In the genomic region with DNA sequence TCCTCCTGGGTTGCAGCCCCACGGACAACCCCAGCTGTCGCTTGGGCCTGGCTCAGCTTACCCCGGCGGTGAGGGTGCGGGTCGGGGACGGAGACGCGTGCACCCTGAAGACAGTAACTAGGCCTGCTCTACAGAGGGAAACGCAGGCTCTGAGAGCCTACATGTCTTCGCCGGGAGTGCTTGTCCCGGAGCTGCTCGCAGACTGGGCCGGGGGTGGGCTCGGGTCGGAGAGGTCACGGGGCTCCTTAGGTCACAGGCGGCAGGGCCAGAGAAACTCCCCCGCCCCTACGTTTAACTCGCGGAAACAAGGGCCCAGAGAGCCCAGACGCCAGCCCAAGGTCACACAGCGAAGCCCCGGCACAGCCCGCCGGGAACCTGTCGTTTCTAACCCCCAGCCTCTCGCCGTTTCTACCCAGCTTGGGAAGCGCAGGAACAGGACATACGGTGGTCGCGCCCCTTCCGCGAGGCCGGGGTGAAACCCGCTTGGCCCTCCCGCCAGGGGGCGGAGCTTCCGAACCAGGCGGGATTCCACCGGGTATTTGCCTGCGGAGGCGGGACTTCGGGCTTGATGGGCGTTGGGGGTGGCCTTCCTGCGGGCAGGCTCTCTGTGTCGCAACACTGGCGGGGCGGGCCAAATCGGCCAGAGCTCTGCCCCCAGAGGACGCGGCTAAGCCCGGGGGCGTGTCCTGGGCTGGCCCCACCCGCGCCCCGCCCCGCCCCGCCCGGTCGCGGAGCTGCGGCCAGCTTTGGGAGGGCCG, we compare ENCODE assay signal across 1 cellular context.
TF ChIP-seq lines count a peak whose summit lies in the region.

A gene with protein sequence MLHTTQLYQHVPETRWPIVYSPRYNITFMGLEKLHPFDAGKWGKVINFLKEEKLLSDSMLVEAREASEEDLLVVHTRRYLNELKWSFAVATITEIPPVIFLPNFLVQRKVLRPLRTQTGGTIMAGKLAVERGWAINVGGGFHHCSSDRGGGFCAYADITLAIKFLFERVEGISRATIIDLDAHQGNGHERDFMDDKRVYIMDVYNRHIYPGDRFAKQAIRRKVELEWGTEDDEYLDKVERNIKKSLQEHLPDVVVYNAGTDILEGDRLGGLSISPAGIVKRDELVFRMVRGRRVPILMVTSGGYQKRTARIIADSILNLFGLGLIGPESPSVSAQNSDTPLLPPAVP (plus strand): TSS at position 725 of the 758 bp plus-strand sequence. CDS start 42 bp downstream, outside the sequence.

TF ChIP-seq in K562, 482 proteins besides CTCF, POLR2A, EP300 and RAD21 (continued from another document and continues in another):
- TF ChIP-seq, protein P1, sequence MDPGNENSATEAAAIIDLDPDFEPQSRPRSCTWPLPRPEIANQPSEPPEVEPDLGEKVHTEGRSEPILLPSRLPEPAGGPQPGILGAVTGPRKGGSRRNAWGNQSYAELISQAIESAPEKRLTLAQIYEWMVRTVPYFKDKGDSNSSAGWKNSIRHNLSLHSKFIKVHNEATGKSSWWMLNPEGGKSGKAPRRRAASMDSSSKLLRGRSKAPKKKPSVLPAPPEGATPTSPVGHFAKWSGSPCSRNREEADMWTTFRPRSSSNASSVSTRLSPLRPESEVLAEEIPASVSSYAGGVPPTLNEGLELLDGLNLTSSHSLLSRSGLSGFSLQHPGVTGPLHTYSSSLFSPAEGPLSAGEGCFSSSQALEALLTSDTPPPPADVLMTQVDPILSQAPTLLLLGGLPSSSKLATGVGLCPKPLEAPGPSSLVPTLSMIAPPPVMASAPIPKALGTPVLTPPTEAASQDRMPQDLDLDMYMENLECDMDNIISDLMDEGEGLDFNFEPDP (CRISPR knock-in tag; IDR thresholded peaks at IDR 0.05): no peak
- TF ChIP-seq CHD4 (IDR thresholded peaks at IDR 0.05; ENCODE audit: insufficient read depth, insufficient replicate concordance, low read depth, low read length, poor library complexity, severe bottlenecking): peak; percentile 21
- no peak for TF ChIP-seq ZZZ3 (IDR thresholded peaks at IDR 0.05)
- no peak for TF ChIP-seq GATA2 (CRISPR knock-in tag; IDR thresholded peaks at IDR 0.05)
- TF ChIP-seq HNRNPL (IDR thresholded peaks at IDR 0.05; ENCODE audit: low read depth, low read length): no peak
- TF ChIP-seq TRIM24 (IDR thresholded peaks at IDR 0.05): 0 out of 4 replicates have a peak, but pooled peaks of 1 of the 2 experiments have one; percentile 50
- TF ChIP-seq, protein P2, sequence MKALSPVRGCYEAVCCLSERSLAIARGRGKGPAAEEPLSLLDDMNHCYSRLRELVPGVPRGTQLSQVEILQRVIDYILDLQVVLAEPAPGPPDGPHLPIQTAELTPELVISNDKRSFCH (CRISPR knock-in tag; IDR thresholded peaks at IDR 0.05): no peak
- TF ChIP-seq, protein P2 (tag; IDR thresholded peaks at IDR 0.05): no peak
- TF ChIP-seq, protein P3, sequence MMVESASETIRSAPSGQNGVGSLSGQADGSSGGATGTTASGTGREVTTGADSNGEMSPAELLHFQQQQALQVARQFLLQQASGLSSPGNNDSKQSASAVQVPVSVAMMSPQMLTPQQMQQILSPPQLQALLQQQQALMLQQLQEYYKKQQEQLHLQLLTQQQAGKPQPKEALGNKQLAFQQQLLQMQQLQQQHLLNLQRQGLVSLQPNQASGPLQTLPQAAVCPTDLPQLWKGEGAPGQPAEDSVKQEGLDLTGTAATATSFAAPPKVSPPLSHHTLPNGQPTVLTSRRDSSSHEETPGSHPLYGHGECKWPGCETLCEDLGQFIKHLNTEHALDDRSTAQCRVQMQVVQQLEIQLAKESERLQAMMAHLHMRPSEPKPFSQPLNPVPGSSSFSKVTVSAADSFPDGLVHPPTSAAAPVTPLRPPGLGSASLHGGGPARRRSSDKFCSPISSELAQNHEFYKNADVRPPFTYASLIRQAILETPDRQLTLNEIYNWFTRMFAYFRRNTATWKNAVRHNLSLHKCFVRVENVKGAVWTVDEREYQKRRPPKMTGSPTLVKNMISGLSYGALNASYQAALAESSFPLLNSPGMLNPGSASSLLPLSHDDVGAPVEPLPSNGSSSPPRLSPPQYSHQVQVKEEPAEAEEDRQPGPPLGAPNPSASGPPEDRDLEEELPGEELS (CRISPR knock-in tag; IDR thresholded peaks at IDR 0.05; ENCODE audit: borderline replicate concordance): no peak
- no peak for TF ChIP-seq HOXB6 (CRISPR knock-in tag; IDR thresholded peaks at IDR 0.05; ENCODE audit: borderline replicate concordance)
- peak; percentile 60 for TF ChIP-seq TAF1 (IDR thresholded peaks at IDR 0.05; ENCODE audit: control insufficient read depth, extremely low read depth, insufficient read depth, low read length, severe bottlenecking)
- no peak for TF ChIP-seq PHTF2 (CRISPR knock-in tag; IDR thresholded peaks at IDR 0.05)
- TF ChIP-seq, protein P4, sequence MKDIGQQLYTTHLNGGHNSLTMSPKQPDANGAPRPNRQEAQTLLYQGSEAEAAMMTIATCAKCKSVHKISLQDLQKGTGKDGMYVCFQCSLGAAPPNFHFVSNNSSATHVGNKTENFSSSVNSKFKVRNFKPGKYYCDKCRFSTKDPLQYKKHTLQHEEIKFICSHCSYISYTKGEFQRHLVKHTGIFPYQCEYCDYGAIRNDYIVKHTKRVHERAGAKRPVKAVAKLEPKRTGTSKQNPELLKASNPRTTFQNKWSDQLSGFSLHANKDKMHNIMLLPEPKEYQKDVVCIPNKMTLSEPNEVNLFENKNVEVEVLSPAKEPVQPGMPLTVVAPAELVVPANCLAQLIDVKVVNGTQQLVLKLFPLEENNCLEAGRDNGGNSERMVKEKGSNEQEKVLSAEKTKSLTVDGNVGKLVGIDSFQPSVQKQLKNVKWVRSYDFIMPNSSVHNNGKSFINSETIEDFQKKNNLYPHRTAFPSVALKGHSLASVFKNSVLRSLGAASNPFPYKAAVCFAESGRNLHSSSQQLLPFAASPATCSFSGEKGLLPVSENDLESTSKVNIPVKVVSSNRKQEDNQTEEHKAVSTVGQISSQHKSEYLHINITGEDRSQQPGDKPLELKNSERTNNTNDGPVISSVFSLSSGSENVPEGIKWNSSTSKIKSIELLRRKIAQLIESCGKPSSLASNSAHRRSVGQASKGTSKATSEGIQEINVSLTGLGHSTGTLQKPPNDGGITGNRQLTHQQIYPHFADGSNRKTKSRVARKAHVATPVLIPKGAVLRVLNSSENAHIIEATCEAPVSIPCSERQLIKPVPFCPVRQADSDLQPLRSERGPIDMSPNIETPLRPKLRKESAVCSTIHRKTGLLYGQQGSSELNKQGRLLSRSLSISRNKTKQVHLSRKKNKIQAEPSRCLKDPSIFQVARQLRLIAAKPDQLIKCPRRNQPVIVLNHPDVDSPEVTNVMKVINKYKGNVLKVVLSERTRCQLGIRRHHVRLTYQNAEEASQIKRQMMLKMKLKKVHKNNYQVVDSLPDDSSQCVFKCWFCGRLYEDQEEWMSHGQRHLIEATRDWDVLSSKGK (CRISPR knock-in tag; IDR thresholded peaks at IDR 0.05): no peak
- TF ChIP-seq NR3C1 (CRISPR knock-in tag; IDR thresholded peaks at IDR 0.05): peak; percentile 82; the same call in 1 of the 2 replicates
- TF ChIP-seq, protein P5, sequence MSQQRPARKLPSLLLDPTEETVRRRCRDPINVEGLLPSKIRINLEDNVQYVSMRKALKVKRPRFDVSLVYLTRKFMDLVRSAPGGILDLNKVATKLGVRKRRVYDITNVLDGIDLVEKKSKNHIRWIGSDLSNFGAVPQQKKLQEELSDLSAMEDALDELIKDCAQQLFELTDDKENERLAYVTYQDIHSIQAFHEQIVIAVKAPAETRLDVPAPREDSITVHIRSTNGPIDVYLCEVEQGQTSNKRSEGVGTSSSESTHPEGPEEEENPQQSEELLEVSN (IDR thresholded peaks at IDR 0.05; ENCODE audit: borderline replicate concordance in 1 of 2, extremely low read depth in 1 of 2, insufficient read depth in 1 of 2, insufficient read length in 1 of 2, low read depth in 1 of 2, low read length in 1 of 2, poor library complexity in 1 of 2, severe bottlenecking in 1 of 2): peak; percentile 45 to 52
- TF ChIP-seq MED1 (CRISPR knock-in tag; IDR thresholded peaks at IDR 0.05; ENCODE audit: borderline replicate concordance): no peak
- TF ChIP-seq ZNF589 (CRISPR knock-in tag; IDR thresholded peaks at IDR 0.05; ENCODE audit: low read depth): no peak
- no peak for TF ChIP-seq BMI1 (IDR thresholded peaks at IDR 0.05; ENCODE audit: low read length)
- TF ChIP-seq, protein P6, sequence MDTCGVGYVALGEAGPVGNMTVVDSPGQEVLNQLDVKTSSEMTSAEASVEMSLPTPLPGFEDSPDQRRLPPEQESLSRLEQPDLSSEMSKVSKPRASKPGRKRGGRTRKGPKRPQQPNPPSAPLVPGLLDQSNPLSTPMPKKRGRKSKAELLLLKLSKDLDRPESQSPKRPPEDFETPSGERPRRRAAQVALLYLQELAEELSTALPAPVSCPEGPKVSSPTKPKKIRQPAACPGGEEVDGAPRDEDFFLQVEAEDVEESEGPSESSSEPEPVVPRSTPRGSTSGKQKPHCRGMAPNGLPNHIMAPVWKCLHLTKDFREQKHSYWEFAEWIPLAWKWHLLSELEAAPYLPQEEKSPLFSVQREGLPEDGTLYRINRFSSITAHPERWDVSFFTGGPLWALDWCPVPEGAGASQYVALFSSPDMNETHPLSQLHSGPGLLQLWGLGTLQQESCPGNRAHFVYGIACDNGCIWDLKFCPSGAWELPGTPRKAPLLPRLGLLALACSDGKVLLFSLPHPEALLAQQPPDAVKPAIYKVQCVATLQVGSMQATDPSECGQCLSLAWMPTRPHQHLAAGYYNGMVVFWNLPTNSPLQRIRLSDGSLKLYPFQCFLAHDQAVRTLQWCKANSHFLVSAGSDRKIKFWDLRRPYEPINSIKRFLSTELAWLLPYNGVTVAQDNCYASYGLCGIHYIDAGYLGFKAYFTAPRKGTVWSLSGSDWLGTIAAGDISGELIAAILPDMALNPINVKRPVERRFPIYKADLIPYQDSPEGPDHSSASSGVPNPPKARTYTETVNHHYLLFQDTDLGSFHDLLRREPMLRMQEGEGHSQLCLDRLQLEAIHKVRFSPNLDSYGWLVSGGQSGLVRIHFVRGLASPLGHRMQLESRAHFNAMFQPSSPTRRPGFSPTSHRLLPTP (IDR thresholded peaks at IDR 0.05; ENCODE audit: borderline replicate concordance, extremely low read depth, insufficient read length): no peak
- TF ChIP-seq NFYB (IDR thresholded peaks at IDR 0.05; ENCODE audit: extremely low read depth, insufficient read length): peak; percentile 66
- TF ChIP-seq, protein P7, sequence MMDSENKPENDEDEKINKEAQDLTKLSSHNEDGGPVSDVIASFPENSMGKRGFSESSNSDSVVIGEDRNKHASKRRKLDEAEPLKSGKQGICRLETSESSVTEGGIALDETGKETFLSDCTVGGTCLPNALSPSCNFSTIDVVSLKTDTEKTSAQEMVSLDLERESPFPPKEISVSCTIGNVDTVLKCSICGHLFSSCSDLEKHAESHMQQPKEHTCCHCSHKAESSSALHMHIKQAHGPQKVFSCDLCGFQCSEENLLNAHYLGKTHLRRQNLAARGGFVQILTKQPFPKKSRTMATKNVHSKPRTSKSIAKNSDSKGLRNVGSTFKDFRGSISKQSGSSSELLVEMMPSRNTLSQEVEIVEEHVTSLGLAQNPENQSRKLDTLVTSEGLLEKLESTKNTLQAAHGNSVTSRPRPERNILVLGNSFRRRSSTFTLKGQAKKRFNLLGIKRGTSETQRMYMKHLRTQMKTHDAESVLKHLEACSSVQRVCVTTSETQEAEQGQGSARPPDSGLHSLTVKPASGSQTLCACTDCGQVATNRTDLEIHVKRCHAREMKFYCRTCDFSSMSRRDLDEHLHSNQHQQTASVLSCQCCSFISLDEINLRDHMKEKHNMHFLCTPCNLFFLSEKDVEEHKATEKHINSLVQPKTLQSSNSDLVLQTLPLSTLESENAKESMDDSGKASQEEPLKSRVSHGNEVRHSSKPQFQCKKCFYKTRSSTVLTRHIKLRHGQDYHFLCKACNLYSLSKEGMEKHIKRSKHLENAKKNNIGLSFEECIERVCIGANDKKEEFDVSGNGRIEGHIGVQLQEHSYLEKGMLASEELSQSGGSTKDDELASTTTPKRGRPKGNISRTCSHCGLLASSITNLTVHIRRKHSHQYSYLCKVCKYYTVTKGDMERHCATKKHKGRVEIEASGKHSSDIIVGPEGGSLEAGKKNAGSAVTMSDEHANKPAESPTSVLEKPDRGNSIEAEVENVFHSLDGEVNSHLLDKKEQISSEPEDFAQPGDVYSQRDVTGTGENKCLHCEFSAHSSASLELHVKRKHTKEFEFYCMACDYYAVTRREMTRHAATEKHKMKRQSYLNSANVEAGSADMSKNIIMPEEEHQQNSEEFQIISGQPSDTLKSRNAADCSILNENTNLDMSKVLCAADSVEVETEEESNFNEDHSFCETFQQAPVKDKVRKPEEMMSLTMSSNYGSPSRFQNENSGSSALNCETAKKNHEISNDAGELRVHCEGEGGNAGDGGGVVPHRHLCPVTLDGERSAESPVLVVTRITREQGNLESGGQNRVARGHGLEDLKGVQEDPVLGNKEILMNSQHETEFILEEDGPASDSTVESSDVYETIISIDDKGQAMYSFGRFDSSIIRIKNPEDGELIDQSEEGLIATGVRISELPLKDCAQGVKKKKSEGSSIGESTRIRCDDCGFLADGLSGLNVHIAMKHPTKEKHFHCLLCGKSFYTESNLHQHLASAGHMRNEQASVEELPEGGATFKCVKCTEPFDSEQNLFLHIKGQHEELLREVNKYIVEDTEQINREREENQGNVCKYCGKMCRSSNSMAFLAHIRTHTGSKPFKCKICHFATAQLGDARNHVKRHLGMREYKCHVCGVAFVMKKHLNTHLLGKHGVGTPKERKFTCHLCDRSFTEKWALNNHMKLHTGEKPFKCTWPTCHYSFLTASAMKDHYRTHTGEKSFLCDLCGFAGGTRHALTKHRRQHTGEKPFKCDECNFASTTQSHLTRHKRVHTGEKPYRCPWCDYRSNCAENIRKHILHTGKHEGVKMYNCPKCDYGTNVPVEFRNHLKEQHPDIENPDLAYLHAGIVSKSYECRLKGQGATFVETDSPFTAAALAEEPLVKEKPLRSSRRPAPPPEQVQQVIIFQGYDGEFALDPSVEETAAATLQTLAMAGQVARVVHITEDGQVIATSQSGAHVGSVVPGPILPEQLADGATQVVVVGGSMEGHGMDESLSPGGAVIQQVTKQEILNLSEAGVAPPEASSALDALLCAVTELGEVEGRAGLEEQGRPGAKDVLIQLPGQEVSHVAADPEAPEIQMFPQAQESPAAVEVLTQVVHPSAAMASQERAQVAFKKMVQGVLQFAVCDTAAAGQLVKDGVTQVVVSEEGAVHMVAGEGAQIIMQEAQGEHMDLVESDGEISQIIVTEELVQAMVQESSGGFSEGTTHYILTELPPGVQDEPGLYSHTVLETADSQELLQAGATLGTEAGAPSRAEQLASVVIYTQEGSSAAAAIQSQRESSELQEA (IDR thresholded peaks at IDR 0.05; ENCODE audit: low read depth): no peak
- peak; percentile 97 for TF ChIP-seq SP1 (CRISPR knock-in tag; IDR thresholded peaks at IDR 0.05)
- TF ChIP-seq ZBTB8A (IDR thresholded peaks at IDR 0.05; ENCODE audit: partially characterized antibody): no peak
- 0 out of 2 replicates have a peak, but pooled peaks have one; percentile 34 for TF ChIP-seq DMBX1 (CRISPR knock-in tag; IDR thresholded peaks at IDR 0.05; ENCODE audit: borderline replicate concordance)
- TF ChIP-seq NCOA1 (IDR thresholded peaks at IDR 0.05; ENCODE audit: low read depth): peak; percentile 63; the same call in 1 of the 2 replicates
- TF ChIP-seq TCF7 (IDR thresholded peaks at IDR 0.05; ENCODE audit: borderline replicate concordance): no peak
- TF ChIP-seq TBL1XR1 (IDR thresholded peaks at IDR 0.05; ENCODE audit: low read length in 2 of 2): 0 out of 4 replicates have a peak, but pooled peaks of 1 of the 2 experiments have one; percentile 35
